Comparison of ENCODE assay signal across 8 cellular contexts in the genomic region with DNA sequence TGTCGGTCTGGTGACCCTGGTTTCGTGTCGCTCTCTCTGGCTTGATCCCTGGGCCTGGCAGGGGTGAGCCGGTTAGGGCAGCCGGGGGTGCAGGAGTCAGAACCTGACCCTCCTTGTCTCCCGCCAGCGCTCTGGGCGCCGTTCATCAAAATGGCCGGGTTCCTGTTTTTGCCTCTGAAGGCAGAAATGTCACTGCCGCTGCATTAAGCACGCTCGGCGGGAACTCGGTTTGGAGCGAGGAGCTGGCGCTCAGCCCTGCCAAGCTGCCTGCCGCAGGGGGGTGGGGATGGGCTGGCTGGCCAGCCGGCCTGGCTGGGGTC.
DNase-seq lines count a peak whose midpoint lies in the region; ATAC-seq, FAIRE-seq and TF ChIP-seq lines count a peak whose summit lies in the region.

No MANE protein-coding gene starts in this region.

- H3K9me3 Mint-ChIP-seq in natural killer cell treated with Interleukin-12 subunit alpha and Interleukin-12 subunit beta and Interleukin-15 and Interleukin-18, amount 100 ng/mL, for 72 hours = no peaks in the 10 kb centered on the region

- H3K36me3 Mint-ChIP-seq in natural killer cell treated with Interleukin-12 subunit alpha and Interleukin-12 subunit beta and Interleukin-15 and Interleukin-18, amount 100 ng/mL, for 72 hours = no peaks in the 10 kb centered on the region

- no peak for FAIRE-seq in RCC 7860 (lab: Jason Lieb, UNC)

- peak; percentile 80 for DNase-seq in CD1c-positive myeloid dendritic cell (ENCODE audit: extremely low spot score)
- peak; percentile 59 for DNase-seq in M059J (ENCODE audit: low read depth)
- no peak for DNase-seq in choroid plexus epithelial cell (ENCODE audit: low read depth)
- no peak for DNase-seq in natural killer cell treated with Interleukin-12 subunit alpha and Interleukin-12 subunit beta and Interleukin-15 and Interleukin-18, amount 100 ng/mL, for 72 hours (ENCODE audit: low spot score)
- DNase-seq in NCI-H2081 treated with DMSO at 0.1 percent for 48 hours (lab: John Stamatoyannopoulos, UW) = no peak
- DNase-seq in GM19238 (ENCODE audit: insufficient read length, low spot score) = no peak
- no peak for DNase-seq in RCC 7860 (ENCODE audit: low spot score)
- DNase-seq in activated CD4-positive, alpha-beta T cell treated with anti-CD3 and anti-CD28 coated beads, Interleukin-2, amount 50 U/mL, for 4 hours = no peak

- no peaks in the 10 kb centered on the region for H3K27me3 Mint-ChIP-seq in natural killer cell treated with Interleukin-12 subunit alpha and Interleukin-12 subunit beta and Interleukin-15 and Interleukin-18, amount 100 ng/mL, for 72 hours

- no peak for TF ChIP-seq CTCF in choroid plexus epithelial cell (conservative IDR thresholded peaks at IDR 0.05; ENCODE audit: low read depth, low read length)

- H3K27ac Mint-ChIP-seq in natural killer cell treated with Interleukin-12 subunit alpha and Interleukin-12 subunit beta and Interleukin-15 and Interleukin-18, amount 100 ng/mL, for 72 hours = no peak overlapping the region

- H3K4me3 Mint-ChIP-seq in natural killer cell treated with Interleukin-12 subunit alpha and Interleukin-12 subunit beta and Interleukin-15 and Interleukin-18, amount 100 ng/mL, for 72 hours = peak overlapping the region; percentile 63

- peak overlapping the region; percentile 60 for H3K4me3 ChIP-seq in choroid plexus epithelial cell (ENCODE audit: low read depth, low read length)

- peaks cover 11 to 32% of the 10 kb centered on the region in 2 donors for H3K4me1 Mint-ChIP-seq in natural killer cell treated with Interleukin-12 subunit alpha and Interleukin-12 subunit beta and Interleukin-15 and Interleukin-18, amount 100 ng/mL, for 72 hours (ENCODE audit: low read depth in 2 of 2)

- ATAC-seq in natural killer cell treated with Interleukin-12 subunit alpha and Interleukin-12 subunit beta and Interleukin-15 and Interleukin-18, amount 100 ng/mL, for 72 hours = no peak

Comparison
In these comparisons a context has a peak if more than half of its experiments do, and no peak if none do; other contexts are left out.
1. DNase-seq: peak in CD1c-positive myeloid dendritic cell (single experiment) and M059J (single experiment); none in choroid plexus epithelial cell (single experiment), natural killer cell treated with Interleukin-12 subunit alpha and Interleukin-12 subunit beta and Interleukin-15 and Interleukin-18, amount 100 ng/mL, for 72 hours (single experiment), NCI-H2081 treated with DMSO at 0.1 percent for 48 hours (single experiment), GM19238 (single experiment), RCC 7860 (single experiment) and activated CD4-positive, alpha-beta T cell treated with anti-CD3 and anti-CD28 coated beads, Interleukin-2, amount 50 U/mL, for 4 hours (0 of 2).